8 cellular contexts compared by ENCODE assay signal in the genomic region with DNA sequence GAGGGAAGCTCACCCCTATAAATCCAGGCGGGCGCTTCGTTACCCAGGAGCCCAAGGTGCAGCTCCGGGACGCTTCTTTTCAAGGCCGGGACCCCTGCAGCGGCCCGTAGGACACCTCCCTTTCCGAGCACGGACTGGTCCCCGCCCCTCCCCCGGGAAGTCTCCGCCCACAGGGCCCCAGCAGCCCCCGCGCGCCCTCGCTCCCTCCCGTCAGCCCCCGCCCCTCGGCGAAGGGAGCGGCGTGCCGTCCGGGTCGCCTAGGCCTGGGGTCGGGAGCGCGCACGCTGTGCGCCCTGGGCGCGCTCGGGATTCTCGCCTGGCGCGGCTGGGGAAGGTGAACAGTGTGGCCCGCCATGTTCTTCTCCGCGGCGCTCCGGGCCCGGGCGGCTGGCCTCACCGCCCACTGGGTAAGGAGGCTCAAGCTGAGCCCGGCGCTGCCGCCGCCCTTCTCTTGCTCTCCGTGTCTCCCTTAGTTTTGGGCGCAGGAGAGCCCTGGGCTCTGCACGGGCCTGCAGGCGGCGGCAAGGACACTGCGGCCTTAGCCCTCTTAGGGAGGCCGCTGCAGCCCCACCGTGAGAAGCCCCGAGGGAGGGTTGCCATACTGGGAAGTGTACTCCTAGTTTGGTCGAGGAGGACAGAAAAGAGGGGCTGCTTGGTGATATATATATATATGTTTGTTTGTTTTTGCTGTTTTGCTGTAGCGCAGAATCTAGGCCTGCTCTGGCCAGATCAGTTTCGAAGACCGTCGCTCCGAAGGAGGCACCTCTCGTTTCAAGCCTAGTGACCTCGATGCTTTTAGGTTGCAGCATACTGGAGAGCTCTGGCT. TPM values are rescaled to one million over a fixed set of nuclear protein-coding genes. Genes with fewer than 3 reads are reported as not detected.
DNase-seq lines count a peak whose midpoint lies in the region; ATAC-seq, FAIRE-seq and TF ChIP-seq lines count a peak whose summit lies in the region.

A gene (plus strand): TSS at position 309 of the 826 bp plus-strand sequence. CDS start 45 bp downstream, at position 354.

- H3K4me1 Mint-ChIP-seq in activated naive CD8-positive, alpha-beta T cell treated with anti-CD3 and anti-CD28 coated beads, Interleukin-2, amount 50 U/mL, for 24 hours, result peaks cover 50% of the 10 kb centered on the region

- intact Hi-C loops in Right ventricle myocardium superior (cut with DNase I) (loop anchor here (5.0 kb wide), 1 partner anchor 35 kb away; a partner anchor contains a TSS), pancreas (cut with DNase I) (no loop called here), thyroid gland (cut with DNase I) (loop anchor here (2.0 kb wide), 1 partner anchor 34 kb away; a partner anchor contains a TSS)

- H3K9me3 ChIP-seq in pancreas (no peaks in the 10 kb centered on the region), thyroid gland (no peaks in the 10 kb centered on the region)

- ATAC-seq in HG02840 (IDR thresholded peaks at IDR 0.05; ENCODE audit: low FRiP score, unreplicated experiment) (peak; percentile 93), Right ventricle myocardium superior (ENCODE audit: poor library complexity) (peak; percentile 98), pancreas (peak; percentile 94 to 98 (median 96))
- peak; percentile 96 for ATAC-seq in activated naive CD8-positive, alpha-beta T cell treated with anti-CD3 and anti-CD28 coated beads, Interleukin-2, amount 50 U/mL, for 24 hours

- peak within 1 kb of the TSS; percentile 93 for H3K27ac Mint-ChIP-seq in activated naive CD8-positive, alpha-beta T cell treated with anti-CD3 and anti-CD28 coated beads, Interleukin-2, amount 50 U/mL, for 24 hours

- H3K4me3 ChIP-seq in pancreas (peak within 1 kb of the TSS; percentile 41 to 68 (median 54)), thyroid gland (replicated peaks in 1 of 3) (peak within 1 kb of the TSS; percentile 11 to 93 (median 65))

- TF ChIP-seq CTCF in pancreas (IDR thresholded peaks at IDR 0.05) (no peak), thyroid gland (IDR thresholded peaks at IDR 0.05) (no peak)

- FAIRE-seq in GM12892 (lab: Jason Lieb, UNC) (peak; percentile 97), pancreas (lab: Jason Lieb, UNC) (no peak)

- peak; percentile 92 for DNase-seq in GM12892 (ENCODE audit: insufficient read length)
- peak; percentile 92 for DNase-seq in NCI-H1436 (lab: John Stamatoyannopoulos, UW)
- peak; percentile 88 for DNase-seq in SW480 (ENCODE audit: low spot score)
- peak; percentile 99 for DNase-seq in activated naive CD8-positive, alpha-beta T cell treated with anti-CD3 and anti-CD28 coated beads, Interleukin-2, amount 50 U/mL, for 24 hours
- DNase-seq in Right ventricle myocardium superior, result peak; percentile 98
- DNase-seq in pancreas, result peak; percentile 95 to 99 (median 97)
- DNase-seq in thyroid gland, result peak; percentile 96 to 98

- H3K9me3 Mint-ChIP-seq in activated naive CD8-positive, alpha-beta T cell treated with anti-CD3 and anti-CD28 coated beads, Interleukin-2, amount 50 U/mL, for 24 hours, result no peaks in the 10 kb centered on the region

- H3K27me3 ChIP-seq in pancreas (no peaks in the 10 kb centered on the region), thyroid gland (no peaks in the 10 kb centered on the region)

- TF ChIP-seq POLR2A in GM12892 (IDR thresholded peaks at IDR 0.05; ENCODE audit: low read depth, low read length) (peak; percentile 72; the same call in 1 of the 2 replicates), thyroid gland (IDR thresholded peaks at IDR 0.05) (peak; percentile 90 to 96)

- H3K27ac ChIP-seq in pancreas (peak within 1 kb of the TSS; percentile 82 to 98 (median 89)), thyroid gland (peak within 1 kb of the TSS; percentile 96 to 98 (median 97))

- peaks cover 42% of the 10 kb centered on the region for H3K36me3 Mint-ChIP-seq in activated naive CD8-positive, alpha-beta T cell treated with anti-CD3 and anti-CD28 coated beads, Interleukin-2, amount 50 U/mL, for 24 hours (ENCODE audit: low read depth)

- no peaks in the 10 kb centered on the region for H3K27me3 Mint-ChIP-seq in activated naive CD8-positive, alpha-beta T cell treated with anti-CD3 and anti-CD28 coated beads, Interleukin-2, amount 50 U/mL, for 24 hours

- H3K4me3 Mint-ChIP-seq in activated naive CD8-positive, alpha-beta T cell treated with anti-CD3 and anti-CD28 coated beads, Interleukin-2, amount 50 U/mL, for 24 hours, result peak within 1 kb of the TSS; percentile 91

- 2 to 5% methylated on average over 53 to 66 of the region's 66 CpGs for WGBS in pancreas, 2 donors
- WGBS in thyroid gland, 2 donors, result 0 to 1% methylated on average over 20 to 34 of the region's 66 CpGs

- H3K4me1 ChIP-seq in pancreas (peaks cover 25 to 42% (median 30%) of the 10 kb centered on the region in 3 donors), thyroid gland (peaks cover 31 to 40% of the 10 kb centered on the region in 2 donors)

- no peaks in the 10 kb centered on the region for H3K36me3 ChIP-seq in pancreas
- H3K36me3 ChIP-seq in thyroid gland, result no peaks in the 10 kb centered on the region

RNA-seq across cellular contexts. Expression of the gene that starts here (rescaled TPM):
- polyA plus RNA-seq in GM12892 (2012; ENCODE audit: missing spikeins), result 283 TPM
- total RNA-seq in Right ventricle myocardium superior (521 TPM), pancreas (10 to 100 TPM; 48.1 to 64.1 (median 60.7) TPM), thyroid gland (100 to 1,000 TPM; 103 to 114 (median 108) TPM)
- polyA plus RNA-seq in pancreas, result 100 to 1,000 TPM; 101 to 115 TPM

Comparison
In these comparisons a context has a peak if more than half of its experiments do, and no peak if none do; other contexts are left out.
1. Peak in every context shown above with its lines: DNase-seq, ATAC-seq, H3K4me3 ChIP-seq and H3K27ac ChIP-seq.
2. intact Hi-C loops: an anchor here in Right ventricle myocardium superior (5.0 kb wide) and thyroid gland (2.0 kb wide); none called in pancreas.